2 cellular contexts compared by ENCODE assay signal in the genomic region with DNA sequence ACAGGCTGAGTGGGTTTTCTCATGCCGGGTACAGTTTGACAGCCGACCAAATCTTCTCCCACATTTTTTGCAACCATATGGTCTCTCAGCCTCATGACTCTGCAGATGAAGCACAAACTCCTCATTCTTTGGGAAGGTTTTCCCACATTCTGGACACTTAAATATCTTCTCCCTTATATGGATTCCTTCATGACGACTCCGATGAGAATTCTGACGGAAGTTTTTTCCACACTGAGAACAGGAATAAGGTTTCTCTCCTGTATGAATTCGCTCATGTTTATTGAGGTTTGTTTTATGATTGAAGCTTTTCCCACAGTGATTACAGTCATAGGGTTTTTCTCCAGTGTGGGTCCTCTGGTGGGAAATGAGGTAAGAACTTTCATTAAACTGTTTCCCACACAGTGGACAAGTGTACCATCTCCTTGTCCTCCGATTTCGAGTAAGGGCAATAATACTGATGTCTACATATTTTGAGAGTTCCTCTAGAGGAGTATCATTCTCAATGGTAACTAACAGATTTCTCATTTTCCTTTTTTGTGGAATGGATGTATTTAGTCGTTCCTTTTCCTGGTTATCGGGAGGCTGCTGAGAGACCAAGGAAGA.
A peak's percentile ranks its signal among the peaks of the same experiment; 100 is the strongest.
TF ChIP-seq lines count a peak whose summit lies in the region.

No MANE protein-coding gene starts in this region.

TF ChIP-seq in A549, 52 proteins besides CTCF, POLR2A, EP300 and RAD21:
- TF ChIP-seq, protein P1, sequence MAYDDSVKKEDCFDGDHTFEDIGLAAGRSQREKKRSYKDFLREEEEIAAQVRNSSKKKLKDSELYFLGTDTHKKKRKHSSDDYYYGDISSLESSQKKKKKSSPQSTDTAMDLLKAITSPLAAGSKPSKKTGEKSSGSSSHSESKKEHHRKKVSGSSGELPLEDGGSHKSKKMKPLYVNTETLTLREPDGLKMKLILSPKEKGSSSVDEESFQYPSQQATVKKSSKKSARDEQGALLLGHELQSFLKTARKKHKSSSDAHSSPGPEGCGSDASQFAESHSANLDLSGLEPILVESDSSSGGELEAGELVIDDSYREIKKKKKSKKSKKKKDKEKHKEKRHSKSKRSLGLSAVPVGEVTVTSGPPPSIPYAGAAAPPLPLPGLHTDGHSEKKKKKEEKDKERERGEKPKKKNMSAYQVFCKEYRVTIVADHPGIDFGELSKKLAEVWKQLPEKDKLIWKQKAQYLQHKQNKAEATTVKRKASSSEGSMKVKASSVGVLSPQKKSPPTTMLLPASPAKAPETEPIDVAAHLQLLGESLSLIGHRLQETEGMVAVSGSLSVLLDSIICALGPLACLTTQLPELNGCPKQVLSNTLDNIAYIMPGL (CRISPR knock-in tag; IDR thresholded peaks at IDR 0.05; ENCODE audit: borderline replicate concordance) = no peak
- TF ChIP-seq GATA3 (IDR thresholded peaks at IDR 0.05; ENCODE audit: borderline replicate concordance) (peak; percentile 38; the same call in 1 of the 2 replicates), HEYL (CRISPR knock-in tag; IDR thresholded peaks at IDR 0.05) (no peak), TP53 (CRISPR knock-in tag; IDR thresholded peaks at IDR 0.05) (no peak), RARB (CRISPR knock-in tag; IDR thresholded peaks at IDR 0.05) (no peak), POLR2AphosphoS2 (conservative IDR thresholded peaks at IDR 0.05; ENCODE audit: low read length) (no peak), HOXB13 (CRISPR knock-in tag; IDR thresholded peaks at IDR 0.05; ENCODE audit: low read depth) (no peak), CBX2 (IDR thresholded peaks at IDR 0.05; ENCODE audit: borderline replicate concordance, low read depth) (no peak), EHF (CRISPR knock-in tag; IDR thresholded peaks at IDR 0.05) (no peak), TFCP2L1 (CRISPR knock-in tag; IDR thresholded peaks at IDR 0.05) (no peak), ZC3H11A (IDR thresholded peaks at IDR 0.05) (no peak)
- TF ChIP-seq, protein P2, sequence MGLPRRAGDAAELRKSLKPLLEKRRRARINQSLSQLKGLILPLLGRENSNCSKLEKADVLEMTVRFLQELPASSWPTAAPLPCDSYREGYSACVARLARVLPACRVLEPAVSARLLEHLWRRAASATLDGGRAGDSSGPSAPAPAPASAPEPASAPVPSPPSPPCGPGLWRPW (IDR thresholded peaks at IDR 0.05) = peak; percentile 39; the same call in 1 of the 2 replicates
- TF ChIP-seq, protein P3, sequence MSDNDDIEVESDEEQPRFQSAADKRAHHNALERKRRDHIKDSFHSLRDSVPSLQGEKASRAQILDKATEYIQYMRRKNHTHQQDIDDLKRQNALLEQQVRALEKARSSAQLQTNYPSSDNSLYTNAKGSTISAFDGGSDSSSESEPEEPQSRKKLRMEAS (IDR thresholded peaks at IDR 0.05) = no peak

TF ChIP-seq in GM23338, 12 proteins besides CTCF, POLR2A, EP300 and RAD21:
- TF ChIP-seq NANOG (IDR thresholded peaks at IDR 0.05; ENCODE audit: borderline replicate concordance) (no peak), POLR2AphosphoS5 (IDR thresholded peaks at IDR 0.05; ENCODE audit: low read depth) (no peak), JUNB (IDR thresholded peaks at IDR 0.05; ENCODE audit: unreplicated experiment) (no peak), EZH2 (IDR thresholded peaks at IDR 0.05; ENCODE audit: low read depth, unreplicated experiment) (no peak), ZNF114 (CRISPR knock-in tag; IDR thresholded peaks at IDR 0.05) (no peak), STAT1 (IDR thresholded peaks at IDR 0.05; ENCODE audit: unreplicated experiment) (no peak), ZNF331 (CRISPR knock-in tag; IDR thresholded peaks at IDR 0.05; ENCODE audit: low read depth) (no peak), CREB1 (CRISPR knock-in tag; IDR thresholded peaks at IDR 0.05; ENCODE audit: low read depth) (no peak), EZH2phosphoT487 (IDR thresholded peaks at IDR 0.05; ENCODE audit: unreplicated experiment) (no peak)
- TF ChIP-seq, protein P4, sequence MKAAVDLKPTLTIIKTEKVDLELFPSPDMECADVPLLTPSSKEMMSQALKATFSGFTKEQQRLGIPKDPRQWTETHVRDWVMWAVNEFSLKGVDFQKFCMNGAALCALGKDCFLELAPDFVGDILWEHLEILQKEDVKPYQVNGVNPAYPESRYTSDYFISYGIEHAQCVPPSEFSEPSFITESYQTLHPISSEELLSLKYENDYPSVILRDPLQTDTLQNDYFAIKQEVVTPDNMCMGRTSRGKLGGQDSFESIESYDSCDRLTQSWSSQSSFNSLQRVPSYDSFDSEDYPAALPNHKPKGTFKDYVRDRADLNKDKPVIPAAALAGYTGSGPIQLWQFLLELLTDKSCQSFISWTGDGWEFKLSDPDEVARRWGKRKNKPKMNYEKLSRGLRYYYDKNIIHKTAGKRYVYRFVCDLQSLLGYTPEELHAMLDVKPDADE (IDR thresholded peaks at IDR 0.05) = no peak
- TF ChIP-seq, protein P5, sequence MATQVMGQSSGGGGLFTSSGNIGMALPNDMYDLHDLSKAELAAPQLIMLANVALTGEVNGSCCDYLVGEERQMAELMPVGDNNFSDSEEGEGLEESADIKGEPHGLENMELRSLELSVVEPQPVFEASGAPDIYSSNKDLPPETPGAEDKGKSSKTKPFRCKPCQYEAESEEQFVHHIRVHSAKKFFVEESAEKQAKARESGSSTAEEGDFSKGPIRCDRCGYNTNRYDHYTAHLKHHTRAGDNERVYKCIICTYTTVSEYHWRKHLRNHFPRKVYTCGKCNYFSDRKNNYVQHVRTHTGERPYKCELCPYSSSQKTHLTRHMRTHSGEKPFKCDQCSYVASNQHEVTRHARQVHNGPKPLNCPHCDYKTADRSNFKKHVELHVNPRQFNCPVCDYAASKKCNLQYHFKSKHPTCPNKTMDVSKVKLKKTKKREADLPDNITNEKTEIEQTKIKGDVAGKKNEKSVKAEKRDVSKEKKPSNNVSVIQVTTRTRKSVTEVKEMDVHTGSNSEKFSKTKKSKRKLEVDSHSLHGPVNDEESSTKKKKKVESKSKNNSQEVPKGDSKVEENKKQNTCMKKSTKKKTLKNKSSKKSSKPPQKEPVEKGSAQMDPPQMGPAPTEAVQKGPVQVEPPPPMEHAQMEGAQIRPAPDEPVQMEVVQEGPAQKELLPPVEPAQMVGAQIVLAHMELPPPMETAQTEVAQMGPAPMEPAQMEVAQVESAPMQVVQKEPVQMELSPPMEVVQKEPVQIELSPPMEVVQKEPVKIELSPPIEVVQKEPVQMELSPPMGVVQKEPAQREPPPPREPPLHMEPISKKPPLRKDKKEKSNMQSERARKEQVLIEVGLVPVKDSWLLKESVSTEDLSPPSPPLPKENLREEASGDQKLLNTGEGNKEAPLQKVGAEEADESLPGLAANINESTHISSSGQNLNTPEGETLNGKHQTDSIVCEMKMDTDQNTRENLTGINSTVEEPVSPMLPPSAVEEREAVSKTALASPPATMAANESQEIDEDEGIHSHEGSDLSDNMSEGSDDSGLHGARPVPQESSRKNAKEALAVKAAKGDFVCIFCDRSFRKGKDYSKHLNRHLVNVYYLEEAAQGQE (IDR thresholded peaks at IDR 0.05; ENCODE audit: unreplicated experiment) = no peak
- TF ChIP-seq, protein P6, sequence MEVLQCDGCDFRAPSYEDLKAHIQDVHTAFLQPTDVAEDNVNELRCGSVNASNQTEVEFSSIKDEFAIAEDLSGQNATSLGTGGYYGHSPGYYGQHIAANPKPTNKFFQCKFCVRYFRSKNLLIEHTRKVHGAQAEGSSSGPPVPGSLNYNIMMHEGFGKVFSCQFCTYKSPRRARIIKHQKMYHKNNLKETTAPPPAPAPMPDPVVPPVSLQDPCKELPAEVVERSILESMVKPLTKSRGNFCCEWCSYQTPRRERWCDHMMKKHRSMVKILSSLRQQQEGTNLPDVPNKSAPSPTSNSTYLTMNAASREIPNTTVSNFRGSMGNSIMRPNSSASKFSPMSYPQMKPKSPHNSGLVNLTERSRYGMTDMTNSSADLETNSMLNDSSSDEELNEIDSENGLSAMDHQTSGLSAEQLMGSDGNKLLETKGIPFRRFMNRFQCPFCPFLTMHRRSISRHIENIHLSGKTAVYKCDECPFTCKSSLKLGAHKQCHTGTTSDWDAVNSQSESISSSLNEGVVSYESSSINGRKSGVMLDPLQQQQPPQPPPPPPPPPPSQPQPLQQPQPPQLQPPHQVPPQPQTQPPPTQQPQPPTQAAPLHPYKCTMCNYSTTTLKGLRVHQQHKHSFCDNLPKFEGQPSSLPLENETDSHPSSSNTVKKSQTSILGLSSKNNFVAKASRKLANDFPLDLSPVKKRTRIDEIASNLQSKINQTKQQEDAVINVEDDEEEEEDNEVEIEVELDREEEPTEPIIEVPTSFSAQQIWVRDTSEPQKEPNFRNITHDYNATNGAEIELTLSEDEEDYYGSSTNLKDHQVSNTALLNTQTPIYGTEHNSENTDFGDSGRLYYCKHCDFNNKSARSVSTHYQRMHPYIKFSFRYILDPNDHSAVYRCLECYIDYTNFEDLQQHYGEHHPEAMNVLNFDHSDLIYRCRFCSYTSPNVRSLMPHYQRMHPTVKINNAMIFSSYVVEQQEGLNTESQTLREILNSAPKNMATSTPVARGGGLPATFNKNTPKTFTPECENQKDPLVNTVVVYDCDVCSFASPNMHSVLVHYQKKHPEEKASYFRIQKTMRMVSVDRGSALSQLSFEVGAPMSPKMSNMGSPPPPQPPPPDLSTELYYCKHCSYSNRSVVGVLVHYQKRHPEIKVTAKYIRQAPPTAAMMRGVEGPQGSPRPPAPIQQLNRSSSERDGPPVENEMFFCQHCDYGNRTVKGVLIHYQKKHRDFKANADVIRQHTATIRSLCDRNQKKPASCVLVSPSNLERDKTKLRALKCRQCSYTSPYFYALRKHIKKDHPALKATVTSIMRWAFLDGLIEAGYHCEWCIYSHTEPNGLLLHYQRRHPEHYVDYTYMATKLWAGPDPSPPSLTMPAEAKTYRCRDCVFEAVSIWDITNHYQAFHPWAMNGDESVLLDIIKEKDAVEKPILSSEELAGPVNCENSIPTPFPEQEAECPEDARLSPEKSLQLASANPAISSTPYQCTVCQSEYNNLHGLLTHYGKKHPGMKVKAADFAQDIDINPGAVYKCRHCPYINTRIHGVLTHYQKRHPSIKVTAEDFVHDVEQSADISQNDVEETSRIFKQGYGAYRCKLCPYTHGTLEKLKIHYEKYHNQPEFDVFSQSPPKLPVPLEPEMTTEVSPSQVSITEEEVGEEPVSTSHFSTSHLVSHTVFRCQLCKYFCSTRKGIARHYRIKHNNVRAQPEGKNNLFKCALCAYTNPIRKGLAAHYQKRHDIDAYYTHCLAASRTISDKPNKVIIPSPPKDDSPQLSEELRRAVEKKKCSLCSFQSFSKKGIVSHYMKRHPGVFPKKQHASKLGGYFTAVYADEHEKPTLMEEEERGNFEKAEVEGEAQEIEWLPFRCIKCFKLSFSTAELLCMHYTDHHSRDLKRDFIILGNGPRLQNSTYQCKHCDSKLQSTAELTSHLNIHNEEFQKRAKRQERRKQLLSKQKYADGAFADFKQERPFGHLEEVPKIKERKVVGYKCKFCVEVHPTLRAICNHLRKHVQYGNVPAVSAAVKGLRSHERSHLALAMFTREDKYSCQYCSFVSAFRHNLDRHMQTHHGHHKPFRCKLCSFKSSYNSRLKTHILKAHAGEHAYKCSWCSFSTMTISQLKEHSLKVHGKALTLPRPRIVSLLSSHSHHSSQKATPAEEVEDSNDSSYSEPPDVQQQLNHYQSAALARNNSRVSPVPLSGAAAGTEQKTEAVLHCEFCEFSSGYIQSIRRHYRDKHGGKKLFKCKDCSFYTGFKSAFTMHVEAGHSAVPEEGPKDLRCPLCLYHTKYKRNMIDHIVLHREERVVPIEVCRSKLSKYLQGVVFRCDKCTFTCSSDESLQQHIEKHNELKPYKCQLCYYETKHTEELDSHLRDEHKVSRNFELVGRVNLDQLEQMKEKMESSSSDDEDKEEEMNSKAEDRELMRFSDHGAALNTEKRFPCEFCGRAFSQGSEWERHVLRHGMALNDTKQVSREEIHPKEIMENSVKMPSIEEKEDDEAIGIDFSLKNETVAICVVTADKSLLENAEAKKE (CRISPR knock-in tag; IDR thresholded peaks at IDR 0.05) = no peak
